ENCODE assay signal across 23 cellular contexts in the genomic region with DNA sequence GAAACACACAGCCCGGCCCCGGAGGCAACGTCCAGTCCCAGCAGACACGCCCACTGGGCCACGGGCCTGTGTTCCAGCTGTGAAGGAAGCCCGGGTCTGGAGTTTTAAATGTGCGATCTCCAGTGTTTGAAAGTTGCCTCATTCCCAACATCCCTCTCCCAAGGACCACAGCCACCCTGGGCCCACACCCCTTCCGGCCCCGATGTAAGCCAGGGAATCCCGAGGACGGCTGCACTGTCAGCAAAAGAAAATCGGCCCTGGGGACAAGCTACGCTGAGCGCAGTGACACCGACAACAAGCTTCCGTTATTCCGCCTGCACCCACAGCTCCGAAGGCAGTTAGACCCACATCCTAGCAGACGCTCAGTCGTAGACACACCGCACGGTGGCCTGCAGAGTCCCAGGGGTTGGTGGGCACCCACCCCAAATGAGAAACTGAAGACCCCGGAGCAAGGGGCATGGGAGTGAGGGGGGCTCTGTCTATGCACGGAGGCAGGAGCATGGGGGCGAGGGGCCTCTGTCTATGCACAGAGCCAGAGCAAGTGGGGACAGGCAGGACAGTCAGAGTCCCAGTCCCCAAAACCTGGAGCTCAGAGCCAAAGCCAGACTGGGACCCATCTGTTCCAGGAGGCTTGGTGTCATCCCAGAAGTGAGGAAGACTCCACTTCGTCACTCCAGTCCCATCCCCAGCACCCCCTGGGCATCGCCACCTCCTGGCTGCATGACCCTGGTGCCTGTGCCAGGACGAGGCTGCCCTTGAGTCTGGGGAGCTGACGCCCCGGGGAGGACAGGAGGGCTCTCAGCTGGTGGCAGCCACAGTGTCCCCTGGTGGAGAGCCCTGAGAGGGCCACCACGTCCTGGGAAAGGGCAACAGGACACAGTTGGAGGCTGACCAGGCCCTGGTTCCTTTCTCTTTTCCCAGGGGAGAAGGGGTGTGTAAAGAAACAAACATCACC. TPM values are rescaled to one million over a fixed set of nuclear protein-coding genes. Genes with fewer than 3 reads are reported as not detected.
DNase-seq lines count a peak whose midpoint lies in the region; ATAC-seq and TF ChIP-seq lines count a peak whose summit lies in the region.
"Had no signal": no experiment of that assay in that cellular context is flagged by ENCODE, and none has a peak within 500 bp of the region (broad histone marks: within the 10 kb centered on the region; RNA-seq: fewer than 3 reads in every experiment).

No MANE protein-coding gene starts in this region.

- H3K36me3 ChIP-seq in OCI-LY7 (ENCODE audit: insufficient read depth, low read length) = no peaks in the 10 kb centered on the region
- H3K36me3 ChIP-seq: cardiac muscle cell, gastroesophageal sphincter, spleen had no signal

- intact Hi-C loops in natural killer cell (cut with micrococcal nuclease) = no loop called here
- intact Hi-C loops in OCI-LY7 (cut with micrococcal nuclease; ENCODE audit: unreplicated experiment) = no loop called here
- intact Hi-C loops in sciatic nerve (cut with DNase I) = no loop called here

- no peaks in the 10 kb centered on the region for H3K4me1 Mint-ChIP-seq in natural killer cell treated with Interleukin-12 subunit alpha and Interleukin-12 subunit beta and Interleukin-15 and Interleukin-18, amount 100 ng/mL, for 72 hours (ENCODE audit: low read depth in 2 of 2)
- H3K4me1 Mint-ChIP-seq in natural killer cell = no peaks in the 10 kb centered on the region
- H3K4me1 Mint-ChIP-seq: CD4-positive, alpha-beta memory T cell; neural crest cell had no signal

- H3K9me3 ChIP-seq in OCI-LY7 (ENCODE audit: low read length) = no peaks in the 10 kb centered on the region
- H3K9me3 ChIP-seq: gastroesophageal sphincter, spleen had no signal

- ATAC-seq in natural killer cell treated with Interleukin-12 subunit alpha and Interleukin-12 subunit beta and Interleukin-15 and Interleukin-18, amount 100 ng/mL, for 72 hours = no peak
- no peak for ATAC-seq in natural killer cell
- ATAC-seq in GM19351 (IDR thresholded peaks at IDR 0.05; ENCODE audit: unreplicated experiment) = no peak
- ATAC-seq in sciatic nerve = no peak
- ATAC-seq: gastroesophageal sphincter, left cardiac atrium had no signal

- no peak overlapping the region for H3K27ac ChIP-seq in OCI-LY7 (ENCODE audit: low read depth, low read length, poor library complexity, severe bottlenecking)
- H3K27ac ChIP-seq: cardiac muscle cell, dorsolateral prefrontal cortex, gastroesophageal sphincter, GM23248, spleen had no signal

- H3K27me3 Mint-ChIP-seq in natural killer cell treated with Interleukin-12 subunit alpha and Interleukin-12 subunit beta and Interleukin-15 and Interleukin-18, amount 100 ng/mL, for 72 hours = peaks cover 5 to 15% of the 10 kb centered on the region in 2 donors
- H3K27me3 Mint-ChIP-seq in natural killer cell (ENCODE audit: low read depth in 2 of 2) = peaks cover 0 to 6% of the 10 kb centered on the region in 2 donors

- no peaks in the 10 kb centered on the region for H3K79me2 ChIP-seq in OCI-LY7 (ENCODE audit: insufficient read depth, low read depth, low read length)

- no peak for TF ChIP-seq CTCF in natural killer cell (IDR thresholded peaks at IDR 0.05)
- TF ChIP-seq CTCF in fibroblast of villous mesenchyme (IDR thresholded peaks at IDR 0.05; ENCODE audit: insufficient read depth, low read depth, low read length) = peak; percentile 13
- TF ChIP-seq CTCF in OCI-LY7 (conservative IDR thresholded peaks at IDR 0.05; ENCODE audit: low read length) = no peak

- H2AFZ ChIP-seq in OCI-LY7 (ENCODE audit: low read length) = no peak overlapping the region
- H2AFZ ChIP-seq: GM23248 had no signal

- no TSS peak for BruUV-seq in OCI-LY7 (replicated peaks; lab: Mats Ljungman, UMichigan)

- H4K20me1 ChIP-seq in OCI-LY7 (ENCODE audit: insufficient read depth, low read length) = no peaks in the 10 kb centered on the region

- POLR2A ChIA-PET in OCI-LY7 (lab: Charles Lee) = no interaction called here

- H3K4me3 ChIP-seq in fibroblast of villous mesenchyme (ENCODE audit: low read depth, low read length) (no peak overlapping the region), OCI-LY7 (ENCODE audit: low read depth, low read length, poor library complexity, severe bottlenecking) (no peak overlapping the region)
- H3K4me3 ChIP-seq: cardiac muscle cell, dorsolateral prefrontal cortex, gastroesophageal sphincter, GM23248, spleen had no signal

- H3K4me1 ChIP-seq in OCI-LY7 (ENCODE audit: insufficient read depth, low read length, poor library complexity, severe bottlenecking) = no peaks in the 10 kb centered on the region
- H3K4me1 ChIP-seq: gastroesophageal sphincter, spleen had no signal

- CTCF ChIA-PET in OCI-LY7 (lab: Charles Lee; ENCODE audit: unreplicated experiment) = no interaction called here

- no peaks in the 10 kb centered on the region for H3K9me3 Mint-ChIP-seq in natural killer cell treated with Interleukin-12 subunit alpha and Interleukin-12 subunit beta and Interleukin-15 and Interleukin-18, amount 100 ng/mL, for 72 hours
- H3K9me3 Mint-ChIP-seq in natural killer cell = no peaks in the 10 kb centered on the region
- H3K9me3 Mint-ChIP-seq: mesothelial cell of epicardium had no signal

- H3K36me3 Mint-ChIP-seq in natural killer cell treated with Interleukin-12 subunit alpha and Interleukin-12 subunit beta and Interleukin-15 and Interleukin-18, amount 100 ng/mL, for 72 hours = no peaks in the 10 kb centered on the region
- no peaks in the 10 kb centered on the region for H3K36me3 Mint-ChIP-seq in natural killer cell
- H3K36me3 Mint-ChIP-seq: CD4-positive, alpha-beta memory T cell; mesothelial cell of epicardium had no signal

- no peaks in the 10 kb centered on the region for H3K9me2 ChIP-seq in OCI-LY7 (ENCODE audit: insufficient read depth, low read length)

- DNase-seq in natural killer cell treated with Interleukin-12 subunit alpha and Interleukin-12 subunit beta and Interleukin-15 and Interleukin-18, amount 100 ng/mL, for 72 hours (ENCODE audit: low spot score) = peak; percentile 44
- DNase-seq in natural killer cell = no peak
- peak; percentile 7 for DNase-seq in NCI-H460 (ENCODE audit: extremely low read depth, low read depth)
- DNase-seq in fibroblast of villous mesenchyme (ENCODE audit: low read depth) = no peak
- no peak for DNase-seq in OCI-LY7 (ENCODE audit: low spot score)
- DNase-seq in hypothalamus (lab: John Stamatoyannopoulos, UW) = no peak
- DNase-seq in sciatic nerve (ENCODE audit: low spot score) = no peak
- DNase-seq: activated T-cell treated with anti-CD3 and anti-CD28 coated beads for 4 hours; CD4-positive, alpha-beta memory T cell; dorsolateral prefrontal cortex; erythroblast; GM23248; left cardiac atrium; NCI-H2227 treated with DMSO at 0.1 percent for 48 hours; spleen; stimulated activated CD8-positive, alpha-beta memory T cell treated with anti-CD3 and anti-CD28 coated beads, Interleukin-4, amount 100 ng/mL, for 48 hours had no signal

- no peak overlapping the region for H3K4me3 Mint-ChIP-seq in natural killer cell treated with Interleukin-12 subunit alpha and Interleukin-12 subunit beta and Interleukin-15 and Interleukin-18, amount 100 ng/mL, for 72 hours
- no peak overlapping the region for H3K4me3 Mint-ChIP-seq in natural killer cell
- H3K4me3 Mint-ChIP-seq: CD4-positive, alpha-beta memory T cell; mesothelial cell of epicardium; neural crest cell had no signal

- H3K27ac Mint-ChIP-seq in natural killer cell treated with Interleukin-12 subunit alpha and Interleukin-12 subunit beta and Interleukin-15 and Interleukin-18, amount 100 ng/mL, for 72 hours = no peak overlapping the region
- H3K27ac Mint-ChIP-seq in natural killer cell = no peak overlapping the region
- H3K27ac Mint-ChIP-seq: mesothelial cell of epicardium had no signal

- no peak overlapping the region for H3K4me2 ChIP-seq in OCI-LY7 (ENCODE audit: low read length)

RNA-seq across cellular contexts. Expression of a gene that starts 23.4 kb away (rescaled TPM):
- total RNA-seq in natural killer cell treated with Interleukin-12 subunit alpha and Interleukin-12 subunit beta and Interleukin-15 and Interleukin-18, amount 100 ng/mL, for 72 hours = not detected
- total RNA-seq in natural killer cell = not detected
- not detected in 2 replicates for total RNA-seq in NCI-H460 (2014; rRNA removed; shearing (Covaris generic))
- not detected in 2 replicates for polyA plus RNA-seq in NCI-H460 (2014; cell fraction: nucleus; rRNA removed)
- not detected in 2 replicates for total RNA-seq in fibroblast of villous mesenchyme
- total RNA-seq in OCI-LY7 (2014; rRNA removed; shearing (Covaris generic)) = not detected in 2 replicates
- total RNA-seq in OCI-LY7 (2022) = not detected in 2 replicates
- total RNA-seq in sciatic nerve = not detected
- total RNA-seq: cardiac muscle cell; CD4-positive, alpha-beta memory T cell; dorsolateral prefrontal cortex; gastroesophageal sphincter; GM23248; left cardiac atrium; M059J; mesothelial cell of epicardium; neural crest cell; RPMI7951; spleen had no signal
- polyA plus RNA-seq: cardiac muscle cell; CD4-positive, alpha-beta memory T cell; GM23248; spleen had no signal

RNA-seq across cellular contexts. Expression of a gene that starts 47.2 kb away (rescaled TPM):
- total RNA-seq in natural killer cell treated with Interleukin-12 subunit alpha and Interleukin-12 subunit beta and Interleukin-15 and Interleukin-18, amount 100 ng/mL, for 72 hours = not detected
- not detected for total RNA-seq in natural killer cell
- not detected in 2 replicates for total RNA-seq in NCI-H460 (2014; rRNA removed; shearing (Covaris generic))
- polyA plus RNA-seq in NCI-H460 (2014; cell fraction: nucleus; rRNA removed) = not detected in 2 replicates
- total RNA-seq in fibroblast of villous mesenchyme = not detected in 2 replicates
- not detected in 2 replicates for total RNA-seq in OCI-LY7 (2014; rRNA removed; shearing (Covaris generic))
- total RNA-seq in OCI-LY7 (2022) = not detected in 2 replicates
- not detected for total RNA-seq in sciatic nerve
- total RNA-seq: cardiac muscle cell; CD4-positive, alpha-beta memory T cell; gastroesophageal sphincter; GM23248; left cardiac atrium; M059J; RPMI7951; spleen had no signal
- polyA plus RNA-seq: CD4-positive, alpha-beta memory T cell; GM23248; spleen had no signal

RNA-seq across cellular contexts. Expression of a gene that starts 54.4 kb away (rescaled TPM):
- total RNA-seq in natural killer cell treated with Interleukin-12 subunit alpha and Interleukin-12 subunit beta and Interleukin-15 and Interleukin-18, amount 100 ng/mL, for 72 hours = not detected
- total RNA-seq in natural killer cell = not detected
- total RNA-seq in NCI-H460 (2014; rRNA removed; shearing (Covaris generic)) = 2.9 and 3.7 TPM in 2 replicates
- 0.30 and 1.3 TPM in 2 replicates for polyA plus RNA-seq in NCI-H460 (2014; cell fraction: nucleus; rRNA removed)
- total RNA-seq in fibroblast of villous mesenchyme = not detected in 2 replicates
- not detected in 2 replicates for total RNA-seq in OCI-LY7 (2014; rRNA removed; shearing (Covaris generic))
- not detected in 2 replicates for total RNA-seq in OCI-LY7 (2022)
- not detected for total RNA-seq in sciatic nerve
- total RNA-seq: cardiac muscle cell; CD4-positive, alpha-beta memory T cell; dorsolateral prefrontal cortex; gastroesophageal sphincter; GM23248; left cardiac atrium; M059J; mesothelial cell of epicardium; neural crest cell; RPMI7951; spleen had no signal
- polyA plus RNA-seq: cardiac muscle cell; CD4-positive, alpha-beta memory T cell; GM23248; spleen had no signal

Comparison
In these comparisons a context has a peak if more than half of its experiments do, and no peak if none do; other contexts are left out.
1. DNase-seq: peak in natural killer cell treated with Interleukin-12 subunit alpha and Interleukin-12 subunit beta and Interleukin-15 and Interleukin-18, amount 100 ng/mL, for 72 hours (single experiment) and NCI-H460 (single experiment); none in natural killer cell (single experiment), fibroblast of villous mesenchyme (single experiment), OCI-LY7 (single experiment), hypothalamus (0 of 51) and sciatic nerve (single experiment).